Comparison of ENCODE assay signal across 1 cellular context in the genomic region with DNA sequence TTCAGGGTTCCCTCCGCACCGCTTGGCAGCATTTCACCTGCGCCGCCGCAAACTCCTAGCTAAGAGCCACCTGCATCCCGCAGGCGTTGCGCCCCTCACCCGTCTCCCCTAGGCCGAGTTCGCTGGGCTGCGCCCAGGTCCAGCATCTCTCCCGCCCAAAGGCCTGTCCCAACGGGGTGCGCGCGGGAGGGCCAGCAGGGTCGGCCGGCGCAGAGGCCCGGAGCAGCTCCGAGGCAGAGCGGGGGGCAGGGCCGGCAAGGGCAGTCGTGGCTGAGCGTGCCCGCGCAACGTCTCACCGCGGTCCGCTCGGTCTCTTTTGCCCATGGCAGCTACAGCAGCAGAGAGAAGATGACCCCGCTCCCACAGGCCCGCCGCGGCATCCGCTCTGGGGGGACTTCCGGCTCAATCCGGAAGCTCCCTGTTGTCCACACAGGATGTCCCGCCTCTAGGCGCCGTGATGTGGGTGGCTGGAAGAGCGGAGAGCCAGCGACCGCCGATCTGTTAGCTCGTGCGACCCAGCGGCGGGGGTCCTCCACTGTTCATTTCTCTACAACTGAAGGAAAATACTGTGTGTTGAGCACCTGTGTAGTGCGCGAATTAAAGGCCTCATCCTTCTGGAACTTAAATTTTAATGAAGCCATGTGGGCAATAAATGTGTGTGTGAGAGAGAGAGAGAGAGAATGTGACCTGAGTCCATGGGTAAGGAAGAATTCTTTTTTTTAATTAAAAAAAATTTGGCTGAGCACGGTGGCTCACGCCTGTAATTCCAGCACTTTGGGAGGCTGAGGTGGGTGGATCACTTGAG.
TF ChIP-seq lines count a peak whose summit lies in the region.

A gene (minus strand): TSS at position 387 of the 805 bp plus-strand sequence. CDS start 63 bp downstream, at position 324.

TF ChIP-seq in H1, 55 proteins besides CTCF, POLR2A, EP300 and RAD21 (continued from another document):
- no peak for TF ChIP-seq BCL11A (IDR thresholded peaks at IDR 0.05; ENCODE audit: low read depth in 2 of 2, low read length in 2 of 2)
